19 cellular contexts compared by ENCODE assay signal in the genomic region with DNA sequence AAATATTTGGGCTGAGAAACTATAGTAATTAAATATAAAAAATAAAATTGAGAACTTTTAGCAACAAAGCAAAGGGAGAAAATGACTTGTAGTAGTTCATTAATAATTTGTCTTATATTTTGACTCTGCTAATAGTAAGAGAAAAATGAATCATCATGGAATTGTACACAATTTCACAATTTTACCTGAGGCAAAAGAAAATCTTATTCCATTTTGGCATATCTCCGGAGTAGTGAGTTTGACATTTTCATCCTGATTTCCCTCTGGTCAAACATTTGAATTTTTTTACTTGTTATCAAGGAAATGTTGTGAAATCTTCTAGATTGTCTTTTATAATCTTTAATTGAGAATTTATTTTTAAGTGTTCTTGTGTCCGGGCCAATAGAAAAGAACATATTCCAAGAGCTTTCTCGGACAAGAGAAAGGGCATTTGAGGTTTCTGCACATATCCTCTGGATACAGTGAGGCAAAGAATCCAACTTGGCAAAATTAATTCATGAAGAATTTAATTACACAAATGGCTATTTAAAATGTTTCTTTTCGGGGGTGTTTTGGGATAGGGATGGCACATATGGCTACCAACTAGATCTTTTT.
"Had no signal": no experiment of that assay in that cellular context is flagged by ENCODE, and none has a peak within 500 bp of the region (broad histone marks: within the 10 kb centered on the region; RNA-seq: fewer than 3 reads in every experiment).

No MANE protein-coding gene starts in this region.

- DNase-seq: activated B cell treated with CpG ODN at 0.5 μM for 24 hours; activated CD4-positive, alpha-beta memory T cell treated with anti-CD3 and anti-CD28 coated beads for 36 hours; activated CD4-positive, alpha-beta T cell treated with anti-CD3 and anti-CD28 coated beads for 4 hours; activated naive CD4-positive, alpha-beta T cell; activated naive CD8-positive, alpha-beta T cell treated with anti-CD3 and anti-CD28 coated beads, Interleukin-2, amount 10 ng/mL, durations not matched to agents 7 days and 5 days; activated T-cell treated with anti-CD3 and anti-CD28 coated beads for 4 hours; anterior cingulate cortex; cerebellar nuclear complex; cortex of kidney; esophagus squamous epithelium; foreskin fibroblast; small intestine; stimulated activated CD4-positive, alpha-beta T cell treated with anti-CD3 and anti-CD28 coated beads, Interleukin-15, amount 100 ng/mL, for 24 hours; stimulated activated CD4-positive, alpha-beta T cell treated with anti-CD3 and anti-CD28 coated beads, Interleukin-4, amount 100 ng/mL, for 1 hour; stimulated activated naive CD8-positive, alpha-beta T cell treated with anti-CD3 and anti-CD28 coated beads, Interleukin-15, amount 100 ng/mL, for 72 hours; T-cell had no signal

- ATAC-seq: stimulated activated naive CD8-positive, alpha-beta T cell treated with anti-CD3 and anti-CD28 coated beads, Interleukin-15, amount 100 ng/mL, for 72 hours; T-cell had no signal

- H3K36me3 ChIP-seq: esophagus squamous epithelium, prostate gland, vagina had no signal

- H3K4me3 ChIP-seq: esophagus squamous epithelium, hepatocyte, prostate gland, vagina had no signal

- H3K4me1 ChIP-seq: prostate gland had no signal

- H3K27me3 ChIP-seq: esophagus squamous epithelium, hepatocyte, vagina had no signal

- H3K9me3 ChIP-seq: esophagus squamous epithelium, prostate gland, vagina had no signal

- H3K27ac ChIP-seq: hepatocyte, prostate gland, vagina had no signal
